1 cellular context compared by ENCODE assay signal in genomic region chr19:19385900-19386339, GRCh38.
TF ChIP-seq lines count a peak whose summit lies in the region.

No MANE protein-coding gene starts in this region.

TF ChIP-seq in K562, 482 proteins besides CTCF, POLR2A, EP300 and RAD21 (continued from another document and continues in another):
- TF ChIP-seq HNRNPK (IDR thresholded peaks at IDR 0.05; ENCODE audit: low read depth, low read length, poor library complexity, severe bottlenecking) = no peak
- TF ChIP-seq PHF20 (IDR thresholded peaks at IDR 0.05; ENCODE audit: partially characterized antibody) = no peak
- TF ChIP-seq ZNF239 (CRISPR knock-in tag; IDR thresholded peaks at IDR 0.05) = no peak
- TF ChIP-seq CBX5 (IDR thresholded peaks at IDR 0.05; ENCODE audit: borderline replicate concordance, low read depth) = no peak
- peak; percentile 72 for TF ChIP-seq CHD1 (IDR thresholded peaks at IDR 0.05; ENCODE audit: low read length)
- TF ChIP-seq MED1 (CRISPR knock-in tag; IDR thresholded peaks at IDR 0.05; ENCODE audit: borderline replicate concordance) = no peak
- no peak for TF ChIP-seq SNIP1 (IDR thresholded peaks at IDR 0.05; ENCODE audit: low read depth)
- no peak for TF ChIP-seq ZFP30 (CRISPR knock-in tag; IDR thresholded peaks at IDR 0.05; ENCODE audit: borderline replicate concordance)
- 0 out of 2 replicates have a peak, but pooled peaks have one; percentile 41 for TF ChIP-seq ZNF76 (CRISPR knock-in tag; IDR thresholded peaks at IDR 0.05; ENCODE audit: borderline replicate concordance)
- no peak for TF ChIP-seq ZEB2 (IDR thresholded peaks at IDR 0.05)
- TF ChIP-seq, protein P1, sequence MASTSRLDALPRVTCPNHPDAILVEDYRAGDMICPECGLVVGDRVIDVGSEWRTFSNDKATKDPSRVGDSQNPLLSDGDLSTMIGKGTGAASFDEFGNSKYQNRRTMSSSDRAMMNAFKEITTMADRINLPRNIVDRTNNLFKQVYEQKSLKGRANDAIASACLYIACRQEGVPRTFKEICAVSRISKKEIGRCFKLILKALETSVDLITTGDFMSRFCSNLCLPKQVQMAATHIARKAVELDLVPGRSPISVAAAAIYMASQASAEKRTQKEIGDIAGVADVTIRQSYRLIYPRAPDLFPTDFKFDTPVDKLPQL (IDR thresholded peaks at IDR 0.05; ENCODE audit: extremely low read depth, insufficient read length) = no peak
- TF ChIP-seq ZNF324 (CRISPR knock-in tag; IDR thresholded peaks at IDR 0.05) = no peak
- TF ChIP-seq, protein P2, sequence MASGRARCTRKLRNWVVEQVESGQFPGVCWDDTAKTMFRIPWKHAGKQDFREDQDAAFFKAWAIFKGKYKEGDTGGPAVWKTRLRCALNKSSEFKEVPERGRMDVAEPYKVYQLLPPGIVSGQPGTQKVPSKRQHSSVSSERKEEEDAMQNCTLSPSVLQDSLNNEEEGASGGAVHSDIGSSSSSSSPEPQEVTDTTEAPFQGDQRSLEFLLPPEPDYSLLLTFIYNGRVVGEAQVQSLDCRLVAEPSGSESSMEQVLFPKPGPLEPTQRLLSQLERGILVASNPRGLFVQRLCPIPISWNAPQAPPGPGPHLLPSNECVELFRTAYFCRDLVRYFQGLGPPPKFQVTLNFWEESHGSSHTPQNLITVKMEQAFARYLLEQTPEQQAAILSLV (tag; IDR thresholded peaks at IDR 0.05) = no peak
- TF ChIP-seq XRCC5 (IDR thresholded peaks at IDR 0.05; ENCODE audit: low read depth, low read length) = no peak
- no peak for TF ChIP-seq ZNF23 (CRISPR knock-in tag; IDR thresholded peaks at IDR 0.05)
- TF ChIP-seq, protein P3, sequence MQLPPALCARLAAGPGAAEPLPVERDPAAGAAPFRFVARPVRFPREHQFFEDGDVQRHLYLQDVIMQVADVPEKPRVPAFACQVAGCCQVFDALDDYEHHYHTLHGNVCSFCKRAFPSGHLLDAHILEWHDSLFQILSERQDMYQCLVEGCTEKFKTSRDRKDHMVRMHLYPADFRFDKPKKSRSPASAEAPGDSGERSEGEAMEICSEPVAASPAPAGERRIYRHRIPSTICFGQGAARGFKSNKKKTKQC (CRISPR knock-in tag; IDR thresholded peaks at IDR 0.05) = no peak
- TF ChIP-seq ZBTB17 (CRISPR knock-in tag; IDR thresholded peaks at IDR 0.05) = no peak
- TF ChIP-seq PCBP1 (IDR thresholded peaks at IDR 0.05; ENCODE audit: low read depth, low read length, poor library complexity, severe bottlenecking) = no peak
- peak; percentile 81; the same call in 1 of the 2 replicates for TF ChIP-seq ZBTB7A (IDR thresholded peaks at IDR 0.05; ENCODE audit: borderline replicate concordance, control insufficient read depth, low read depth, low read length)
- TF ChIP-seq SLC30A9 (CRISPR knock-in tag; IDR thresholded peaks at IDR 0.05) = no peak
- TF ChIP-seq, protein P4, sequence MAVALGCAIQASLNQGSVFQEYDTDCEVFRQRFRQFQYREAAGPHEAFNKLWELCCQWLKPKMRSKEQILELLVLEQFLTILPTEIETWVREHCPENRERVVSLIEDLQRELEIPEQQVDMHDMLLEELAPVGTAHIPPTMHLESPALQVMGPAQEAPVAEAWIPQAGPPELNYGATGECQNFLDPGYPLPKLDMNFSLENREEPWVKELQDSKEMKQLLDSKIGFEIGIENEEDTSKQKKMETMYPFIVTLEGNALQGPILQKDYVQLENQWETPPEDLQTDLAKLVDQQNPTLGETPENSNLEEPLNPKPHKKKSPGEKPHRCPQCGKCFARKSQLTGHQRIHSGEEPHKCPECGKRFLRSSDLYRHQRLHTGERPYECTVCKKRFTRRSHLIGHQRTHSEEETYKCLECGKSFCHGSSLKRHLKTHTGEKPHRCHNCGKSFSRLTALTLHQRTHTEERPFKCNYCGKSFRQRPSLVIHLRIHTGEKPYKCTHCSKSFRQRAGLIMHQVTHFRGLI (CRISPR knock-in tag; IDR thresholded peaks at IDR 0.05) = no peak
- no peak for TF ChIP-seq PPARD (CRISPR knock-in tag; IDR thresholded peaks at IDR 0.05)
- TF ChIP-seq BRF2 (IDR thresholded peaks at IDR 0.05; ENCODE audit: borderline replicate concordance, insufficient read depth, insufficient read length) = no peak
- peak; percentile 45; the same call in 1 of the 2 replicates for TF ChIP-seq CREM (IDR thresholded peaks at IDR 0.05; ENCODE audit: low read depth)
- TF ChIP-seq ZFP36 (IDR thresholded peaks at IDR 0.05; ENCODE audit: low read depth, low read length, partially characterized antibody) = no peak
- TF ChIP-seq SNRNP70 (optimal IDR thresholded peaks at IDR 0.05; ENCODE audit: low read depth, low read length) = no peak
- TF ChIP-seq HNRNPUL1 (IDR thresholded peaks at IDR 0.05; ENCODE audit: low read length) = no peak
- 0 out of 2 replicates have a peak, but pooled peaks have one; percentile 44 for TF ChIP-seq SRSF3 (IDR thresholded peaks at IDR 0.05; ENCODE audit: insufficient read depth, low read length)
- TF ChIP-seq, protein P5, sequence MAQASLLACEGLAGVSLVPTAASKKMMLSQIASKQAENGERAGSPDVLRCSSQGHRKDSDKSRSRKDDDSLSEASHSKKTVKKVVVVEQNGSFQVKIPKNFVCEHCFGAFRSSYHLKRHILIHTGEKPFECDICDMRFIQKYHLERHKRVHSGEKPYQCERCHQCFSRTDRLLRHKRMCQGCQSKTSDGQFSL (CRISPR knock-in tag; IDR thresholded peaks at IDR 0.05) = no peak
- TF ChIP-seq, protein P5 (tag; IDR thresholded peaks at IDR 0.05) = no peak
- TF ChIP-seq YY1 (IDR thresholded peaks at IDR 0.05; ENCODE audit: borderline replicate concordance in 1 of 3, control insufficient read depth in 1 of 3, extremely low read depth in 1 of 3, insufficient read depth in 3 of 3, insufficient read length in 1 of 3, insufficient replicate concordance in 2 of 3, low read depth in 1 of 3, low read length in 2 of 3) = peak in 2 of 3 experiments; percentile 38 to 42
- TF ChIP-seq MAZ (CRISPR knock-in tag; conservative IDR thresholded peaks at IDR 0.05 in 1 of 2, IDR thresholded peaks at IDR 0.05 in 1 of 2) = no peak
- no peak for TF ChIP-seq JUNB (CRISPR knock-in tag; conservative IDR thresholded peaks at IDR 0.05)
- TF ChIP-seq EP400 (IDR thresholded peaks at IDR 0.05) = no peak
- no peak for TF ChIP-seq ZBTB49 (CRISPR knock-in tag; IDR thresholded peaks at IDR 0.05; ENCODE audit: borderline replicate concordance)
- no peak for TF ChIP-seq ZNF165 (CRISPR knock-in tag; IDR thresholded peaks at IDR 0.05; ENCODE audit: borderline replicate concordance)
- 0 out of 2 replicates have a peak, but pooled peaks have one; percentile 44 for TF ChIP-seq ZNF282 (CRISPR knock-in tag; IDR thresholded peaks at IDR 0.05)
- no peak for TF ChIP-seq KHSRP (IDR thresholded peaks at IDR 0.05)
- no peak for TF ChIP-seq MAX (CRISPR knock-in tag; IDR thresholded peaks at IDR 0.05)
- no peak for TF ChIP-seq ZNF707 (CRISPR knock-in tag; conservative IDR thresholded peaks at IDR 0.05)
- TF ChIP-seq CAMTA2 (CRISPR knock-in tag; conservative IDR thresholded peaks at IDR 0.05) = no peak
- TF ChIP-seq KDM4B (IDR thresholded peaks at IDR 0.05; ENCODE audit: borderline replicate concordance in 2 of 2, low read depth in 1 of 2) = no peak
- TF ChIP-seq SMC3 (conservative IDR thresholded peaks at IDR 0.05; ENCODE audit: insufficient read depth, low read depth, low read length) = 0 out of 2 replicates have a peak, but pooled peaks have one; percentile 2
- TF ChIP-seq, protein P6, sequence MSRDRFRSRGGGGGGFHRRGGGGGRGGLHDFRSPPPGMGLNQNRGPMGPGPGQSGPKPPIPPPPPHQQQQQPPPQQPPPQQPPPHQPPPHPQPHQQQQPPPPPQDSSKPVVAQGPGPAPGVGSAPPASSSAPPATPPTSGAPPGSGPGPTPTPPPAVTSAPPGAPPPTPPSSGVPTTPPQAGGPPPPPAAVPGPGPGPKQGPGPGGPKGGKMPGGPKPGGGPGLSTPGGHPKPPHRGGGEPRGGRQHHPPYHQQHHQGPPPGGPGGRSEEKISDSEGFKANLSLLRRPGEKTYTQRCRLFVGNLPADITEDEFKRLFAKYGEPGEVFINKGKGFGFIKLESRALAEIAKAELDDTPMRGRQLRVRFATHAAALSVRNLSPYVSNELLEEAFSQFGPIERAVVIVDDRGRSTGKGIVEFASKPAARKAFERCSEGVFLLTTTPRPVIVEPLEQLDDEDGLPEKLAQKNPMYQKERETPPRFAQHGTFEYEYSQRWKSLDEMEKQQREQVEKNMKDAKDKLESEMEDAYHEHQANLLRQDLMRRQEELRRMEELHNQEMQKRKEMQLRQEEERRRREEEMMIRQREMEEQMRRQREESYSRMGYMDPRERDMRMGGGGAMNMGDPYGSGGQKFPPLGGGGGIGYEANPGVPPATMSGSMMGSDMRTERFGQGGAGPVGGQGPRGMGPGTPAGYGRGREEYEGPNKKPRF (IDR thresholded peaks at IDR 0.05; ENCODE audit: low read depth, low read length) = no peak
- TF ChIP-seq SIRT6 (IDR thresholded peaks at IDR 0.05; ENCODE audit: low read depth, low read length) = no peak
- no peak for TF ChIP-seq KLF10 (CRISPR knock-in tag; IDR thresholded peaks at IDR 0.05)
- TF ChIP-seq BRCA1 (IDR thresholded peaks at IDR 0.05) = no peak
- no peak for TF ChIP-seq BRCA1 (CRISPR knock-in tag; IDR thresholded peaks at IDR 0.05)
- no peak for TF ChIP-seq RFX1 (IDR thresholded peaks at IDR 0.05)
- TF ChIP-seq, protein P7, sequence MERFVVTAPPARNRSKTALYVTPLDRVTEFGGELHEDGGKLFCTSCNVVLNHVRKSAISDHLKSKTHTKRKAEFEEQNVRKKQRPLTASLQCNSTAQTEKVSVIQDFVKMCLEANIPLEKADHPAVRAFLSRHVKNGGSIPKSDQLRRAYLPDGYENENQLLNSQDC (CRISPR knock-in tag; IDR thresholded peaks at IDR 0.05) = no peak
- TF ChIP-seq MITF (IDR thresholded peaks at IDR 0.05) = no peak
- no peak for TF ChIP-seq CBX2 (IDR thresholded peaks at IDR 0.05; ENCODE audit: insufficient read depth, low read length, poor library complexity, severe bottlenecking)
- TF ChIP-seq NFE2L1 (tag; IDR thresholded peaks at IDR 0.05; ENCODE audit: borderline replicate concordance, low read depth) = no peak
- TF ChIP-seq CREB1 (IDR thresholded peaks at IDR 0.05) = peak; percentile 65; the same call in 1 of the 2 replicates
- TF ChIP-seq CREB1 (CRISPR knock-in tag; IDR thresholded peaks at IDR 0.05) = no peak
- TF ChIP-seq, protein P8, sequence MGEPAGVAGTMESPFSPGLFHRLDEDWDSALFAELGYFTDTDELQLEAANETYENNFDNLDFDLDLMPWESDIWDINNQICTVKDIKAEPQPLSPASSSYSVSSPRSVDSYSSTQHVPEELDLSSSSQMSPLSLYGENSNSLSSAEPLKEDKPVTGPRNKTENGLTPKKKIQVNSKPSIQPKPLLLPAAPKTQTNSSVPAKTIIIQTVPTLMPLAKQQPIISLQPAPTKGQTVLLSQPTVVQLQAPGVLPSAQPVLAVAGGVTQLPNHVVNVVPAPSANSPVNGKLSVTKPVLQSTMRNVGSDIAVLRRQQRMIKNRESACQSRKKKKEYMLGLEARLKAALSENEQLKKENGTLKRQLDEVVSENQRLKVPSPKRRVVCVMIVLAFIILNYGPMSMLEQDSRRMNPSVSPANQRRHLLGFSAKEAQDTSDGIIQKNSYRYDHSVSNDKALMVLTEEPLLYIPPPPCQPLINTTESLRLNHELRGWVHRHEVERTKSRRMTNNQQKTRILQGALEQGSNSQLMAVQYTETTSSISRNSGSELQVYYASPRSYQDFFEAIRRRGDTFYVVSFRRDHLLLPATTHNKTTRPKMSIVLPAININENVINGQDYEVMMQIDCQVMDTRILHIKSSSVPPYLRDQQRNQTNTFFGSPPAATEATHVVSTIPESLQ (CRISPR knock-in tag; IDR thresholded peaks at IDR 0.05) = no peak
